11 cellular contexts compared by ENCODE assay signal in the genomic region with DNA sequence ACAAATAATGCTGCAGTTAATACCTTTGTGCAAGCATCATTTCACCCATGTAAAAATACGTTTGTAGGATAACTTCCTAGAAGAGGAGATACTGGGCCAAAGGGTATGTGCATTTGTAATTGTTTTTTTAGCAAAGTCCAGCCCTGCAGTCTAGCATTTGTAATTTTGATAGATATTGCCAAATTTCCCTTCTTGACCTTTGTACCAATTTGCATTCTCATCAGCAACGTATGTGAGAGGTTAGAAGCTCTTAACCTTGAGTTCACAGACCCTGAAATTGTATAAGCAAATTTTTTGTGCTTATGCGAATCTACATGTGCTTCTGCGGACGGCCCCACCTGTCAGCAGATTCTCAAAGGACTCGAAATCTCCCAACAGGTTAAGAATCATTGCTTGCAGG. TPM values are rescaled to one million over a fixed set of nuclear protein-coding genes. Genes with fewer than 3 reads are reported as not detected.
"Had no signal": no experiment of that assay in that cellular context is flagged by ENCODE, and none has a peak within 500 bp of the region (broad histone marks: within the 10 kb centered on the region; RNA-seq: fewer than 3 reads in every experiment).

No MANE protein-coding gene starts in this region.

- H3K9me3 ChIP-seq: HAP-1 had no signal

- H3K9ac ChIP-seq: GM23248 had no signal

- FAIRE-seq: K562 had no signal

- H2AFZ ChIP-seq: GM23248 had no signal

- H3K4me3 ChIP-seq: GM23248, HAP-1, K562 had no signal

- H3K36me3 ChIP-seq: HAP-1 had no signal

- ATAC-seq: HCT116, K562 had no signal

- DNase-seq: GM23248, GOT3, H7, HFFc6, IMR-90, KG1 had no signal

- H3K27ac ChIP-seq: GM23248 had no signal

RNA-seq across cellular contexts. Expression of a gene that starts 39.7 kb away (rescaled TPM):
- total RNA-seq: GM23248, H4, HFFc6, HT1080, IMR-90, K562 had no signal
- polyA plus RNA-seq: GM23248, IMR-90, K562 had no signal
